8 cellular contexts compared by ENCODE assay signal in the genomic region with DNA sequence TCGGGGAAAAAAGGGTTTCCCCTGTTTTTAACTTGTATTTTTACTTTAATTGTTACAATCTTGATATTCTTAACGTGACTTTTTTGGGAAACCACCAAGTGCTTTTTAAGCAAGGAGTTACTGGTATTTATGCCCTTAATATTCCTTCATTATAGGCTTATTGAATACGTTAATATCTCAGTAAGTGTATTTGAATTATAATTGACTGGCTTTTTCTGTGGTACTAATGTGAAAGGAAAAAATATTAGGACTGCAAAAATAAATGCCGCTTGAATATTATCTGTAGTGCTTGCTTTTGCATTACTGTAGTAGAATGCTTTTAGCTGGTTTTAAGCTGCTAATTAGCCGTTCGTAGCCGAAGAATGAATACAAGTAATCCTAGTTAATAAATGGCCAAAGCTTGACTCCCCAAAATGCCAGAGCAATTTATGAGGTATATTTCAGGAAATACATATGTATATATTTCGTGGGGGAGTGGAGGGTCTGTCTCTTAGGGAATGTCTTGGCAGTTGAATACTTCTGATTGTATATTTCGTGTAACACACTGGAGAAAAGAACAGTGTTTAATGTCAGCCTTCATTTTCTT. TPM values are rescaled to one million over a fixed set of nuclear protein-coding genes. Genes with fewer than 3 reads are reported as not detected.
DNase-seq lines count a peak whose midpoint lies in the region; ATAC-seq and TF ChIP-seq lines count a peak whose summit lies in the region.

No MANE protein-coding gene starts in this region.

- H2BK120ac ChIP-seq in trophoblast cell (ENCODE audit: insufficient read depth, low read length, poor library complexity) = no peak overlapping the region

- peaks cover 13% of the 10 kb centered on the region for H3K79me1 ChIP-seq in trophoblast cell (ENCODE audit: low read length)

- H2BK5ac ChIP-seq in trophoblast cell (ENCODE audit: low read depth, low read length, poor library complexity) = no peak overlapping the region

- DNase-seq in OCI-M1 (lab: John Stamatoyannopoulos, UW) = peak; percentile 72
- DNase-seq in epithelial cell of esophagus (ENCODE audit: low read depth) = no peak
- no peak for DNase-seq in trophoblast cell
- DNase-seq in NCI-H1048 (lab: John Stamatoyannopoulos, UW) = no peak
- no peak for DNase-seq in ecto neural progenitor cell (ENCODE audit: low spot score)
- DNase-seq in germinal center (ENCODE audit: low spot score) = no peak

- H2AK5ac ChIP-seq in trophoblast cell (ENCODE audit: low read length) = no peak overlapping the region

- no CpG with 5 or more reads among the region's 9 CpGs for WGBS in trophoblast cell (ENCODE audit: extremely low coverage, insufficient coverage, insufficient read length)

- no peak overlapping the region for H4K8ac ChIP-seq in trophoblast cell (ENCODE audit: low read depth, low read length)

- no peak for ATAC-seq in HG02763 (IDR thresholded peaks at IDR 0.05; ENCODE audit: unreplicated experiment)

- H3K27ac ChIP-seq in trophoblast cell (ENCODE audit: low read depth, low read length) = peak overlapping the region; percentile 94

- no peak overlapping the region for H3K14ac ChIP-seq in trophoblast cell (ENCODE audit: low read length)

- H4K12ac ChIP-seq in trophoblast cell (ENCODE audit: low read depth, low read length) = no peak overlapping the region

- no peak overlapping the region for H3K4ac ChIP-seq in trophoblast cell (ENCODE audit: low read depth, low read length)

- H3K4me2 ChIP-seq in trophoblast cell (ENCODE audit: low read length) = peak overlapping the region; percentile 72

- no peaks in the 10 kb centered on the region for H3K9me3 ChIP-seq in trophoblast cell (ENCODE audit: insufficient read depth, low read depth, low read length)

- H3K4me3 ChIP-seq in GM08714 (ENCODE audit: low read length) (peak overlapping the region; percentile 62), epithelial cell of esophagus (ENCODE audit: low read length) (peak overlapping the region; percentile 85), trophoblast cell (ENCODE audit: low read depth, low read length) (peak overlapping the region; percentile 57)

- H3K18ac ChIP-seq in trophoblast cell (ENCODE audit: low read length) = no peak overlapping the region

- peaks cover 0 to 2% of the 10 kb centered on the region in 2 experiments for H3K36me3 ChIP-seq in trophoblast cell (ENCODE audit: control insufficient read depth in 1 of 2, insufficient read depth in 2 of 2, low read length in 2 of 2)

- H3K9ac ChIP-seq in trophoblast cell (ENCODE audit: low read length) = peak overlapping the region; percentile 28

- H2BK12ac ChIP-seq in trophoblast cell (ENCODE audit: low read length) = no peak overlapping the region

- no peaks in the 10 kb centered on the region for H3K27me3 ChIP-seq in trophoblast cell (ENCODE audit: insufficient read depth, low read length)

- no peak for TF ChIP-seq CTCF in epithelial cell of esophagus (IDR thresholded peaks at IDR 0.05; ENCODE audit: insufficient read depth, low read depth, low read length, missing control alignments)

- H3K23ac ChIP-seq in trophoblast cell (ENCODE audit: low read length) = no peak overlapping the region

- H3K79me2 ChIP-seq in trophoblast cell (ENCODE audit: control insufficient read depth, insufficient read depth, low read length, poor library complexity) = peaks cover 4% of the 10 kb centered on the region

- no peak overlapping the region for H4K91ac ChIP-seq in trophoblast cell (ENCODE audit: low read depth, low read length)

- peaks cover 7 to 8% of the 10 kb centered on the region in 2 experiments for H3K4me1 ChIP-seq in trophoblast cell (ENCODE audit: control insufficient read depth in 1 of 2, insufficient read depth in 2 of 2, low read length in 2 of 2)

- no peak overlapping the region for H2AFZ ChIP-seq in trophoblast cell (ENCODE audit: insufficient read depth, low read length, poor library complexity)

RNA-seq across cellular contexts. Expression of gene PDCD4, which starts 1.3 kb away (rescaled TPM):
- 57.0 and 61.1 TPM in 2 replicates for polyA plus RNA-seq in trophoblast cell (2013)

RNA-seq across cellular contexts. Expression of gene BBIP1, which starts 45.9 kb away (rescaled TPM):
- polyA plus RNA-seq in trophoblast cell (2013) = 25.9 and 26.3 TPM in 2 replicates

RNA-seq across cellular contexts. Expression of gene SHOC2, which starts 46.3 kb away (rescaled TPM):
- 34.3 and 36.2 TPM in 2 replicates for polyA plus RNA-seq in trophoblast cell (2013)
